23 cellular contexts compared by ENCODE assay signal in genomic region chrX:20571611-20572010, GRCh38.
DNase-seq lines count a peak whose midpoint lies in the region; ATAC-seq and TF ChIP-seq lines count a peak whose summit lies in the region.
"Had no signal": no experiment of that assay in that cellular context is flagged by ENCODE, and none has a peak within 500 bp of the region (broad histone marks: within the 10 kb centered on the region; RNA-seq: fewer than 3 reads in every experiment).

No MANE protein-coding gene starts in this region.

- no peaks in the 10 kb centered on the region for H3K4me1 Mint-ChIP-seq in GM23338
- H3K4me1 Mint-ChIP-seq: stimulated activated naive CD8-positive, alpha-beta T cell treated with anti-CD3 and anti-CD28 coated beads, Interleukin-15, amount 100 ng/mL, for 72 hours had no signal

- ATAC-seq in GM23338 (no peak), left colon (no peak), GM21390 (IDR thresholded peaks at IDR 0.05; ENCODE audit: unreplicated experiment) (no peak)
- ATAC-seq: activated CD4-positive, CD25-positive, alpha-beta regulatory T cell treated with anti-CD3 and anti-CD28 coated beads, Interleukin-2, amount 50 U/mL, for 24 hours; left lung; mucosa of descending colon; stimulated activated naive CD8-positive, alpha-beta T cell treated with anti-CD3 and anti-CD28 coated beads, Interleukin-15, amount 100 ng/mL, for 72 hours had no signal

- TF ChIP-seq CTCF in GM23338 (conservative IDR thresholded peaks at IDR 0.05; ENCODE audit: low read depth in 2 of 2) (no peak), NB4 (IDR thresholded peaks at IDR 0.05; ENCODE audit: low read depth, low read length) (no peak), choroid plexus epithelial cell (conservative IDR thresholded peaks at IDR 0.05; ENCODE audit: low read depth, low read length) (no peak), A673 (conservative IDR thresholded peaks at IDR 0.05; ENCODE audit: low read depth, low read length) (no peak)

- H3K27ac ChIP-seq in GM23338 (ENCODE audit: low read depth): no peak overlapping the region
- H3K27ac ChIP-seq in A673 (ENCODE audit: low read depth, low read length, poor library complexity, severe bottlenecking): no peak overlapping the region
- H3K27ac ChIP-seq: brain microvascular endothelial cell, epithelial cell of prostate, left lung, neutrophil had no signal

- H3K9me2 ChIP-seq in GM23338 (ENCODE audit: insufficient read depth): no peaks in the 10 kb centered on the region

- no peak overlapping the region for H3K4me3 Mint-ChIP-seq in GM23338
- H3K4me3 Mint-ChIP-seq: activated naive CD8-positive, alpha-beta T cell treated with anti-CD3 and anti-CD28 coated beads for 36 hours; CD4-positive, alpha-beta T cell; dendritic cell treated with granulocyte-macrophage colony-stimulating factor and Interleukin-4, amounts not matched to agents 40 ng/mL and 50 ng/mL, for 4 days; stimulated activated naive CD8-positive, alpha-beta T cell treated with anti-CD3 and anti-CD28 coated beads, Interleukin-15, amount 100 ng/mL, for 72 hours had no signal

- H3K4me2 ChIP-seq in GM23338: no peak overlapping the region
- H3K4me2 ChIP-seq: smooth muscle cell had no signal

- H3K27me3 ChIP-seq in GM23338 (ENCODE audit: insufficient read depth) (no peaks in the 10 kb centered on the region), A673 (replicated peaks; ENCODE audit: insufficient read depth, low read depth, low read length, poor library complexity) (no peaks in the 10 kb centered on the region)
- H3K27me3 ChIP-seq: brain microvascular endothelial cell, left lung, neutrophil had no signal

- no peaks in the 10 kb centered on the region for H3K36me3 ChIP-seq in GM23338 (ENCODE audit: insufficient read depth)
- H3K36me3 ChIP-seq in A673 (ENCODE audit: insufficient read depth, low read length, poor library complexity, severe bottlenecking): no peaks in the 10 kb centered on the region
- H3K36me3 ChIP-seq: brain microvascular endothelial cell, left lung, neutrophil had no signal

- H3K36me3 Mint-ChIP-seq in GM23338 (ENCODE audit: low read depth): no peaks in the 10 kb centered on the region
- H3K36me3 Mint-ChIP-seq: activated naive CD8-positive, alpha-beta T cell treated with anti-CD3 and anti-CD28 coated beads for 36 hours had no signal

- no peaks in the 10 kb centered on the region for H4K20me1 ChIP-seq in GM23338 (replicated peaks; ENCODE audit: insufficient read depth)

- H3K4me1 ChIP-seq in GM23338 (ENCODE audit: insufficient read depth): no peaks in the 10 kb centered on the region
- no peaks in the 10 kb centered on the region for H3K4me1 ChIP-seq in A673 (ENCODE audit: insufficient read depth, low read length, poor library complexity, severe bottlenecking)
- H3K4me1 ChIP-seq: left lung had no signal

- H3K27me3 Mint-ChIP-seq in GM23338 (ENCODE audit: insufficient read depth, low read depth, poor library complexity): no peaks in the 10 kb centered on the region
- H3K27me3 Mint-ChIP-seq: CD4-positive, alpha-beta T cell; dendritic cell treated with granulocyte-macrophage colony-stimulating factor and Interleukin-4, amounts not matched to agents 40 ng/mL and 50 ng/mL, for 4 days; stimulated activated naive CD8-positive, alpha-beta T cell treated with anti-CD3 and anti-CD28 coated beads, Interleukin-15, amount 100 ng/mL, for 72 hours had no signal

- no peak overlapping the region for H3K27ac Mint-ChIP-seq in GM23338
- H3K27ac Mint-ChIP-seq: activated naive CD8-positive, alpha-beta T cell treated with anti-CD3 and anti-CD28 coated beads for 36 hours; CD4-positive, alpha-beta T cell; dendritic cell treated with granulocyte-macrophage colony-stimulating factor and Interleukin-4, amounts not matched to agents 40 ng/mL and 50 ng/mL, for 4 days; stimulated activated naive CD8-positive, alpha-beta T cell treated with anti-CD3 and anti-CD28 coated beads, Interleukin-15, amount 100 ng/mL, for 72 hours had no signal

- H3F3A ChIP-seq in GM23338 (replicated peaks; ENCODE audit: low read depth): no peaks in the 10 kb centered on the region

- BruUV-seq in A673 (replicated peaks; lab: Mats Ljungman, UMichigan): no TSS peak

- intact Hi-C loops in left colon (cut with DNase I, micrococcal nuclease) (no loop called here), A673 (cut with micrococcal nuclease; ENCODE audit: unreplicated experiment) (no loop called here)

- no peaks in the 10 kb centered on the region for H3K9me3 ChIP-seq in A673 (ENCODE audit: low read depth, low read length, poor library complexity, severe bottlenecking)
- H3K9me3 ChIP-seq: left lung, mucosa of descending colon, neutrophil had no signal

- no peak overlapping the region for H2AFZ ChIP-seq in GM23338

- POLR2A ChIA-PET in A673 (lab: Charles Lee; ENCODE audit: low non-redundant PET): no interaction called here

- no peaks in the 10 kb centered on the region for H3K9me3 Mint-ChIP-seq in GM23338
- H3K9me3 Mint-ChIP-seq: activated naive CD8-positive, alpha-beta T cell treated with anti-CD3 and anti-CD28 coated beads for 36 hours; CD4-positive, alpha-beta T cell; dendritic cell treated with granulocyte-macrophage colony-stimulating factor and Interleukin-4, amounts not matched to agents 40 ng/mL and 50 ng/mL, for 4 days; stimulated activated naive CD8-positive, alpha-beta T cell treated with anti-CD3 and anti-CD28 coated beads, Interleukin-15, amount 100 ng/mL, for 72 hours had no signal

- H3K4me3 ChIP-seq in GM23338 (no peak overlapping the region), NB4 (ENCODE audit: low read depth, low read length) (no peak overlapping the region), choroid plexus epithelial cell (ENCODE audit: low read depth, low read length) (no peak overlapping the region), A673 (ENCODE audit: low read depth, low read length, poor library complexity, severe bottlenecking) (no peak overlapping the region)
- H3K4me3 ChIP-seq: left lung, mucosa of descending colon, smooth muscle cell had no signal

- DNase-seq in GM23338 (ENCODE audit: low spot score) (peak; percentile 30), NB4 (ENCODE audit: low read depth) (peak; percentile 5), choroid plexus epithelial cell (ENCODE audit: low read depth) (peak; percentile 10), kidney tubule cell (ENCODE audit: low spot score) (peak; percentile 9), left colon (no peak), A673 (ENCODE audit: low spot score) (no peak)
- no peak for DNase-seq in activated T-cell treated with anti-CD3 and anti-CD28 coated beads, Interleukin-2, amount 50 U/mL, for 1 hour
- DNase-seq: activated CD8-positive, alpha-beta memory T cell treated with anti-CD3 and anti-CD28 coated beads for 24 hours; activated naive CD8-positive, alpha-beta T cell treated with anti-CD3 and anti-CD28 coated beads for 36 hours; brain microvascular endothelial cell; CD4-positive, alpha-beta T cell; GOT3; left lung; mucosa of descending colon; NCI-H510A treated with DMSO at 0.1 percent for 48 hours; stimulated activated CD4-positive, alpha-beta T cell treated with anti-CD3 and anti-CD28 coated beads, Interleukin-4, amount 100 ng/mL, for 24 hours; stimulated activated naive CD8-positive, alpha-beta T cell treated with anti-CD3 and anti-CD28 coated beads, Interleukin-15, amount 100 ng/mL, for 72 hours had no signal

- no peak for TF ChIP-seq POLR2A in NB4 (IDR thresholded peaks at IDR 0.05; ENCODE audit: extremely low read depth, insufficient read length)

- no peaks in the 10 kb centered on the region for H3K79me2 ChIP-seq in GM23338 (replicated peaks; ENCODE audit: insufficient read depth)

- CTCF ChIA-PET in A673 (lab: Charles Lee): no interaction called here

TF ChIP-seq in GM23338, 12 proteins besides CTCF, POLR2A, EP300 and RAD21:
- TF ChIP-seq ZNF331 (CRISPR knock-in tag; IDR thresholded peaks at IDR 0.05; ENCODE audit: low read depth): no peak
- TF ChIP-seq, protein P1, sequence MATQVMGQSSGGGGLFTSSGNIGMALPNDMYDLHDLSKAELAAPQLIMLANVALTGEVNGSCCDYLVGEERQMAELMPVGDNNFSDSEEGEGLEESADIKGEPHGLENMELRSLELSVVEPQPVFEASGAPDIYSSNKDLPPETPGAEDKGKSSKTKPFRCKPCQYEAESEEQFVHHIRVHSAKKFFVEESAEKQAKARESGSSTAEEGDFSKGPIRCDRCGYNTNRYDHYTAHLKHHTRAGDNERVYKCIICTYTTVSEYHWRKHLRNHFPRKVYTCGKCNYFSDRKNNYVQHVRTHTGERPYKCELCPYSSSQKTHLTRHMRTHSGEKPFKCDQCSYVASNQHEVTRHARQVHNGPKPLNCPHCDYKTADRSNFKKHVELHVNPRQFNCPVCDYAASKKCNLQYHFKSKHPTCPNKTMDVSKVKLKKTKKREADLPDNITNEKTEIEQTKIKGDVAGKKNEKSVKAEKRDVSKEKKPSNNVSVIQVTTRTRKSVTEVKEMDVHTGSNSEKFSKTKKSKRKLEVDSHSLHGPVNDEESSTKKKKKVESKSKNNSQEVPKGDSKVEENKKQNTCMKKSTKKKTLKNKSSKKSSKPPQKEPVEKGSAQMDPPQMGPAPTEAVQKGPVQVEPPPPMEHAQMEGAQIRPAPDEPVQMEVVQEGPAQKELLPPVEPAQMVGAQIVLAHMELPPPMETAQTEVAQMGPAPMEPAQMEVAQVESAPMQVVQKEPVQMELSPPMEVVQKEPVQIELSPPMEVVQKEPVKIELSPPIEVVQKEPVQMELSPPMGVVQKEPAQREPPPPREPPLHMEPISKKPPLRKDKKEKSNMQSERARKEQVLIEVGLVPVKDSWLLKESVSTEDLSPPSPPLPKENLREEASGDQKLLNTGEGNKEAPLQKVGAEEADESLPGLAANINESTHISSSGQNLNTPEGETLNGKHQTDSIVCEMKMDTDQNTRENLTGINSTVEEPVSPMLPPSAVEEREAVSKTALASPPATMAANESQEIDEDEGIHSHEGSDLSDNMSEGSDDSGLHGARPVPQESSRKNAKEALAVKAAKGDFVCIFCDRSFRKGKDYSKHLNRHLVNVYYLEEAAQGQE (IDR thresholded peaks at IDR 0.05; ENCODE audit: unreplicated experiment): peak; percentile 66

Comparison
In these comparisons a context has a peak if more than half of its experiments do, and no peak if none do; other contexts are left out.
1. DNase-seq: peak in GM23338 (single experiment), NB4 (single experiment), choroid plexus epithelial cell (single experiment) and kidney tubule cell (single experiment); none in left colon (0 of 2), A673 (single experiment) and activated T-cell treated with anti-CD3 and anti-CD28 coated beads, Interleukin-2, amount 50 U/mL, for 1 hour (single experiment).